ENCODE assay signal across 15 cellular contexts in genomic region chr17:78111012-78111726, GRCh38. TPM values are rescaled to one million over a fixed set of nuclear protein-coding genes. Genes with fewer than 3 reads are reported as not detected.
DNase-seq lines count a peak whose midpoint lies in the region; ATAC-seq, FAIRE-seq and TF ChIP-seq lines count a peak whose summit lies in the region.
"Had no signal": no experiment of that assay in that cellular context is flagged by ENCODE, and none has a peak within 500 bp of the region (broad histone marks: within the 10 kb centered on the region; RNA-seq: fewer than 3 reads in every experiment).

No MANE protein-coding gene starts in this region.

- H4K12ac ChIP-seq in trophoblast cell (ENCODE audit: low read depth, low read length), result no peak overlapping the region

- 0 out of 2 replicates have a peak, but pooled peaks have one; percentile 12 for TF ChIP-seq POLR2A in GM12878 (IDR thresholded peaks at IDR 0.05; ENCODE audit: low read depth, low read length)

- no peak for FAIRE-seq in GM12878 (lab: Jason Lieb, UNC)

- intact Hi-C loops in GM12878 (cut with micrococcal nuclease; ENCODE audit: unreplicated experiment), result no loop called here

- no peak overlapping the region for H2BK5ac ChIP-seq in trophoblast cell (ENCODE audit: low read depth, low read length, poor library complexity)

- H3K79me1 ChIP-seq in trophoblast cell (ENCODE audit: low read length), result no peaks in the 10 kb centered on the region

- H4K91ac ChIP-seq in trophoblast cell (ENCODE audit: low read depth, low read length), result no peak overlapping the region

- no peak overlapping the region for H2AK5ac ChIP-seq in trophoblast cell (ENCODE audit: low read length)

- H3K9me2 ChIP-seq in SK-N-SH, result no peaks in the 10 kb centered on the region

- 86% methylated on average over 17 of the region's 19 CpGs for WGBS in SK-N-SH (ENCODE audit: low lambda C conversion rate)
- 89% methylated on average over 19 of the region's 19 CpGs for whole genome bisulfite sequencing in GM12878 (ENCODE audit: insufficient coverage, insufficient replicate concordance, low lambda C conversion rate, missing lambda C conversion rate)
- WGBS in trophoblast cell (ENCODE audit: extremely low coverage, insufficient coverage, insufficient read length), result no CpG with 5 or more reads among the region's 19 CpGs

- H3K4me3 ChIP-seq in SK-N-SH (ENCODE audit: low read depth in 2 of 2, low read length in 1 of 2) (no peak overlapping the region), GM12878 (no peak overlapping the region), trophoblast cell (ENCODE audit: low read depth, low read length) (peak overlapping the region; percentile 14)
- H3K4me3 ChIP-seq: thoracic aorta had no signal

- DNase-seq in SK-N-SH, result no peak
- DNase-seq in GM12878 (ENCODE audit: low read depth, low spot score), result no peak
- DNase-seq in trophoblast cell, result no peak
- DNase-seq in UCSD-AML1 (lab: John Stamatoyannopoulos, UW; ENCODE audit: unreplicated experiment), result no peak
- DNase-seq: activated B cell treated with CpG ODN at 0.5 μM for 24 hours; activated T-cell treated with anti-CD3 and anti-CD28 coated beads, Interleukin-2, amount 50 U/mL, for 72 hours; NCI-H1092 treated with DMSO at 0.1 percent for 48 hours had no signal

- no peak overlapping the region for H3K4ac ChIP-seq in trophoblast cell (ENCODE audit: low read depth, low read length)

- peaks cover 0 to 8% of the 10 kb centered on the region in 2 experiments; a peak in 1 of 4 replicates for H3K4me1 ChIP-seq in SK-N-SH (ENCODE audit: control insufficient read depth in 1 of 2, insufficient read depth in 2 of 2, low read depth in 1 of 2, low read length in 1 of 2)
- peaks cover 27% of the 10 kb centered on the region for H3K4me1 ChIP-seq in GM12878 (ENCODE audit: control insufficient read depth, insufficient read depth, low read length)
- no peaks in the 10 kb centered on the region for H3K4me1 ChIP-seq in trophoblast cell (ENCODE audit: control insufficient read depth in 1 of 2, insufficient read depth in 2 of 2, low read length in 2 of 2)

- no peaks in the 10 kb centered on the region for H4K20me1 ChIP-seq in SK-N-SH (ENCODE audit: insufficient read depth)
- H4K20me1 ChIP-seq in GM12878 (ENCODE audit: control insufficient read depth, insufficient read depth), result peaks cover 5% of the 10 kb centered on the region; the same call in 1 of the 2 replicates

- in situ Hi-C loops in GM12878 (cut with MboI), result loop anchor here (5.0 kb wide), 1 partner anchor 66 kb away; no protein-coding TSS in a partner anchor

- no peak overlapping the region for H3K23ac ChIP-seq in trophoblast cell (ENCODE audit: low read length)

- H2BK12ac ChIP-seq in trophoblast cell (ENCODE audit: low read length), result no peak overlapping the region

- H4K8ac ChIP-seq in trophoblast cell (ENCODE audit: low read depth, low read length), result no peak overlapping the region

- TF ChIP-seq EP300 in SK-N-SH (IDR thresholded peaks at IDR 0.05; ENCODE audit: borderline replicate concordance in 1 of 2, low read depth in 1 of 2, low read length in 1 of 2), result no peak
- no peak for TF ChIP-seq EP300 in GM12878 (IDR thresholded peaks at IDR 0.05; ENCODE audit: borderline replicate concordance in 1 of 2, control insufficient read depth in 1 of 2, low read depth in 2 of 2, low read length in 2 of 2)

- POLR2A ChIA-PET in SK-N-SH (lab: Yijun Ruan, JAX), result no interaction called here
- POLR2A ChIA-PET in GM12878 (lab: Charles Lee), result interaction anchor here (0.5 to 0.6 kb wide), 2 partner anchors 134 to 1021 kb away, joined by 6 read pairs; no protein-coding TSS in a partner anchor

- H3K14ac ChIP-seq in trophoblast cell (ENCODE audit: low read length), result no peak overlapping the region

- H3K4me2 ChIP-seq in SK-N-SH, result no peak overlapping the region
- H3K4me2 ChIP-seq in GM12878 (ENCODE audit: control insufficient read depth, insufficient read depth), result no peak overlapping the region
- no peak overlapping the region for H3K4me2 ChIP-seq in trophoblast cell (ENCODE audit: low read length)

- peaks cover 3 to 9% of the 10 kb centered on the region in 2 experiments for H3K36me3 ChIP-seq in SK-N-SH (replicated peaks in 1 of 2; ENCODE audit: control insufficient read depth in 1 of 2, insufficient read depth in 2 of 2, low read length in 1 of 2)
- H3K36me3 ChIP-seq in GM12878 (ENCODE audit: control insufficient read depth in 2 of 2, insufficient read depth in 2 of 2, low read length in 1 of 2), result peaks cover 28 to 32% of the 10 kb centered on the region in 2 experiments
- H3K36me3 ChIP-seq in trophoblast cell (ENCODE audit: control insufficient read depth in 1 of 2, insufficient read depth in 2 of 2, low read length in 2 of 2), result peaks cover 51 to 54% of the 10 kb centered on the region in 2 experiments
- H3K36me3 ChIP-seq: thoracic aorta had no signal

- H2AFZ ChIP-seq in SK-N-SH (ENCODE audit: low read depth) (no peak overlapping the region), GM12878 (ENCODE audit: control insufficient read depth, low read depth, low read length) (no peak overlapping the region), trophoblast cell (ENCODE audit: insufficient read depth, low read length, poor library complexity) (no peak overlapping the region)

- H3K27ac ChIP-seq in SK-N-SH (ENCODE audit: low read depth in 2 of 2, low read length in 1 of 2) (no peak overlapping the region), GM12878 (ENCODE audit: control insufficient read depth, insufficient read depth) (no peak overlapping the region), trophoblast cell (ENCODE audit: low read depth, low read length) (no peak overlapping the region)
- H3K27ac ChIP-seq: 22Rv1, thoracic aorta had no signal

- CTCF ChIA-PET in SK-N-SH (lab: Yijun Ruan, JAX) (interaction anchor here (0.6 to 10.9 kb wide), 17 partner anchors 10 to 326 kb away, joined by 3 to 131 read pairs (median 14); partner anchors contain the start of genes AFMID, SYNGR2, TK1 and TMC6), GM12878 (lab: Yijun Ruan, JAX) (interaction anchor here (0.7 to 5.0 kb wide), 3 partner anchors 26 to 92 kb away, joined by 3 to 46 read pairs (median 3); no protein-coding TSS in a partner anchor)

- no peak overlapping the region for H2BK120ac ChIP-seq in trophoblast cell (ENCODE audit: insufficient read depth, low read length, poor library complexity)

- no TSS peak for BruUV-seq in GM12878 (replicated peaks; lab: Mats Ljungman, UMichigan)

- SMC1A ChIA-PET in GM12878 (lab: Charles Lee; ENCODE audit: uncharacterized antibody, unreplicated experiment), result interaction anchor here (0.6 to 1.6 kb wide), 4 partner anchors 31 to 220 kb away, joined by 3 to 6 read pairs (median 4); no protein-coding TSS in a partner anchor

- RAD21 ChIA-PET in GM12878 (lab: Charles Lee; ENCODE audit: unreplicated experiment), result interaction anchor here (1.0 kb wide), 1 partner anchor 91 kb away, joined by 4 read pairs; no protein-coding TSS in a partner anchor

- TF ChIP-seq RAD21 in SK-N-SH (IDR thresholded peaks at IDR 0.05; ENCODE audit: low read length) (no peak), GM12878 (IDR thresholded peaks at IDR 0.05; ENCODE audit: insufficient read depth, low read depth, low read length) (no peak)

- ATAC-seq in SK-N-SH treated with all-trans-retinoic acid at 6 μM for 48 hours (peak; percentile 6), GM12878 (no peak), GM21825 (IDR thresholded peaks at IDR 0.05; ENCODE audit: unreplicated experiment) (no peak)
- ATAC-seq: activated T-cell treated with anti-CD3 and anti-CD28 coated beads, Interleukin-2, amount 50 U/mL, for 72 hours had no signal

- H3K9ac ChIP-seq in SK-N-SH (no peak overlapping the region), GM12878 (ENCODE audit: control insufficient read depth, insufficient read depth, low read length) (no peak overlapping the region), trophoblast cell (ENCODE audit: low read length) (no peak overlapping the region)

- peaks cover 5% of the 10 kb centered on the region for H3F3A ChIP-seq in SK-N-SH (replicated peaks; ENCODE audit: insufficient read depth)

- TF ChIP-seq CTCF in SK-N-SH (IDR thresholded peaks at IDR 0.05) (no peak), GM12878 (IDR thresholded peaks at IDR 0.05 in 2 of 3, conservative IDR thresholded peaks at IDR 0.05 in 1 of 3; ENCODE audit: control insufficient read depth in 2 of 3, extremely low read depth in 1 of 3, insufficient read depth in 1 of 3, low read depth in 3 of 3, low read length in 3 of 3) (no peak)

- H3K79me2 ChIP-seq in SK-N-SH (ENCODE audit: insufficient read depth) (no peaks in the 10 kb centered on the region), GM12878 (ENCODE audit: control insufficient read depth, insufficient read depth, low read length) (peaks cover 2% of the 10 kb centered on the region), trophoblast cell (ENCODE audit: control insufficient read depth, insufficient read depth, low read length, poor library complexity) (no peaks in the 10 kb centered on the region)

- H3K9me3 ChIP-seq in SK-N-SH, result no peaks in the 10 kb centered on the region
- H3K9me3 ChIP-seq in GM12878 (replicated peaks; ENCODE audit: control insufficient read depth, insufficient read depth, low read length), result no peaks in the 10 kb centered on the region
- peaks cover 2% of the 10 kb centered on the region for H3K9me3 ChIP-seq in trophoblast cell (ENCODE audit: insufficient read depth, low read depth, low read length)
- H3K9me3 ChIP-seq: thoracic aorta had no signal

- H3K27me3 ChIP-seq in SK-N-SH (ENCODE audit: insufficient read depth) (0 out of 2 replicates have a peak, but pooled peaks cover 6% of the 10 kb centered on the region), GM12878 (replicated peaks in 1 of 2; ENCODE audit: control insufficient read depth in 2 of 2, insufficient read depth in 2 of 2, low read length in 1 of 2) (no peaks in the 10 kb centered on the region), trophoblast cell (ENCODE audit: insufficient read depth, low read length) (no peaks in the 10 kb centered on the region)

- no peak overlapping the region for H3K18ac ChIP-seq in trophoblast cell (ENCODE audit: low read length)

RNA-seq across cellular contexts. Expression of gene TMC6, which starts 17.4 kb away (rescaled TPM):
- polyA plus RNA-seq in SK-N-SH (2012; rRNA removed) (3.8 and 5.5 TPM in 2 replicates), GM12878 (2011; rRNA removed) (25.6 and 38.0 TPM in 2 replicates), GM12878 (2014; fragmentation: Illumina TruSeq; extraction: Trizol) (2.0 and 20.0 TPM in 2 replicates), GM12878 (2014; fragmentation: Nextera tagmentation; extraction: Ambion mirVana) (10 to 100 TPM in 1 of 2 experiments, 1 to 10 TPM in 1; 1.9 to 11.5 TPM), GM12878 (2014; rRNA removed) (136 and 153 TPM in 2 replicates), GM12878 (2016; fragmentation: Nextera tagmentation; extraction: Ambion mirVana) (10 to 100 TPM; 82.0 to 94.4 TPM)
- 1.9 and 2.8 TPM in 2 replicates for polyA plus RNA-seq in SK-N-SH (2012; cell fraction: cytosol; rRNA removed)
- 15.2 and 17.5 TPM in 2 replicates for polyA plus RNA-seq in SK-N-SH (2012; cell fraction: nucleus; rRNA removed)
- 479 and 553 TPM in 2 replicates for total RNA-seq in GM12878 (2013; cell fraction: nucleolus; rRNA removed)
- total RNA-seq in GM12878 (2014; rRNA removed) (104 and 117 TPM in 2 replicates), GM12878 (2014; rRNA removed; fragmentation: Illumina TruSeq; extraction: Trizol) (34.2 and 39.1 TPM in 2 replicates), GM12878 (2021) (206 and 232 TPM in 2 replicates)
- polyA plus RNA-seq in GM12878 (2011; ENCODE audit: low read depth), result 47.5 TPM
- 39.0 and 65.3 TPM in 2 replicates for polyA plus RNA-seq in GM12878 (2011; cell fraction: cytosol; rRNA removed)
- polyA plus RNA-seq in GM12878 (2011; cell fraction: nucleus; rRNA removed), result 658 and 780 TPM in 2 replicates
- 192 and 207 TPM in 2 replicates for polyA plus RNA-seq in GM12878 (2012)
- 24.9 and 76.7 TPM in 2 replicates for polyA minus RNA-seq in GM12878 (2011; rRNA and poly(A)+ RNA removed)
- 38.3 and 48.8 TPM in 2 replicates for polyA minus RNA-seq in GM12878 (2011; cell fraction: cytosol; rRNA and poly(A)+ RNA removed)
- polyA minus RNA-seq in GM12878 (2011; cell fraction: nucleus; rRNA and poly(A)+ RNA removed), result 152 and 216 TPM in 2 replicates
- 36.7 and 38.3 TPM in 2 replicates for polyA plus RNA-seq in trophoblast cell (2013)

RNA-seq across cellular contexts. Expression of gene TMC8, which starts 19.4 kb away (rescaled TPM):
- 0.15 and 0.18 TPM in 2 replicates for polyA plus RNA-seq in SK-N-SH (2012; rRNA removed)
- 0.01 TPM in 1 of 2 replicates, not detected in the other for polyA plus RNA-seq in SK-N-SH (2012; cell fraction: cytosol; rRNA removed)
- 0.04 and 0.11 TPM in 2 replicates for polyA plus RNA-seq in SK-N-SH (2012; cell fraction: nucleus; rRNA removed)
- total RNA-seq in GM12878 (2013; cell fraction: nucleolus; rRNA removed), result 310 and 316 TPM in 2 replicates
- total RNA-seq in GM12878 (2014; rRNA removed), result 40.9 and 41.9 TPM in 2 replicates
- 22.2 and 25.4 TPM in 2 replicates for total RNA-seq in GM12878 (2014; rRNA removed; fragmentation: Illumina TruSeq; extraction: Trizol)
- 120 and 128 TPM in 2 replicates for total RNA-seq in GM12878 (2021)
- 110 TPM for polyA plus RNA-seq in GM12878 (2011; ENCODE audit: low read depth)
- polyA plus RNA-seq in GM12878 (2011; rRNA removed), result 19.5 and 36.5 TPM in 2 replicates
- 62.8 and 67.7 TPM in 2 replicates for polyA plus RNA-seq in GM12878 (2011; cell fraction: cytosol; rRNA removed)
- polyA plus RNA-seq in GM12878 (2011; cell fraction: nucleus; rRNA removed), result 353 and 365 TPM in 2 replicates
- 116 and 163 TPM in 2 replicates for polyA plus RNA-seq in GM12878 (2012)
- 16.7 and 45.9 TPM in 2 replicates for polyA plus RNA-seq in GM12878 (2014; fragmentation: Illumina TruSeq; extraction: Trizol)
- polyA plus RNA-seq in GM12878 (2014; fragmentation: Nextera tagmentation; extraction: Ambion mirVana), result 1 to 10 TPM; 2.7 to 8.4 TPM
- 118 and 129 TPM in 2 replicates for polyA plus RNA-seq in GM12878 (2014; rRNA removed)
- 10 to 100 TPM; 38.2 to 48.1 TPM for polyA plus RNA-seq in GM12878 (2016; fragmentation: Nextera tagmentation; extraction: Ambion mirVana)
- polyA minus RNA-seq in GM12878 (2011; rRNA and poly(A)+ RNA removed), result 87.9 and 94.3 TPM in 2 replicates
- polyA minus RNA-seq in GM12878 (2011; cell fraction: cytosol; rRNA and poly(A)+ RNA removed), result 17.8 and 22.5 TPM in 2 replicates
- 96.8 and 128 TPM in 2 replicates for polyA minus RNA-seq in GM12878 (2011; cell fraction: nucleus; rRNA and poly(A)+ RNA removed)
- polyA plus RNA-seq in trophoblast cell (2013), result 0.26 and 0.70 TPM in 2 replicates

RNA-seq across cellular contexts. Expression of gene C17orf99, which starts 35.0 kb away (rescaled TPM):
- polyA plus RNA-seq in SK-N-SH (2012; rRNA removed) (not detected in 2 replicates), GM12878 (2011; rRNA removed) (2.2 and 3.5 TPM in 2 replicates), GM12878 (2014; fragmentation: Illumina TruSeq; extraction: Trizol) (0.22 and 1.4 TPM in 2 replicates), GM12878 (2014; fragmentation: Nextera tagmentation; extraction: Ambion mirVana) (under 1 TPM; 0.20 to 0.48 TPM), GM12878 (2014; rRNA removed) (4.8 and 5.6 TPM in 2 replicates), GM12878 (2016; fragmentation: Nextera tagmentation; extraction: Ambion mirVana) (1 to 10 TPM; 3.0 to 4.5 TPM)
- polyA plus RNA-seq in SK-N-SH (2012; cell fraction: cytosol; rRNA removed), result not detected in 2 replicates
- not detected in 2 replicates for polyA plus RNA-seq in SK-N-SH (2012; cell fraction: nucleus; rRNA removed)
- 3.6 and 5.5 TPM in 2 replicates for total RNA-seq in GM12878 (2013; cell fraction: nucleolus; rRNA removed)
- total RNA-seq in GM12878 (2014; rRNA removed) (2.1 and 5.9 TPM in 2 replicates), GM12878 (2014; rRNA removed; fragmentation: Illumina TruSeq; extraction: Trizol) (1.6 and 1.9 TPM in 2 replicates), GM12878 (2021) (3.1 and 4.4 TPM in 2 replicates)
- polyA plus RNA-seq in GM12878 (2011; ENCODE audit: low read depth), result 1.5 TPM
- polyA plus RNA-seq in GM12878 (2011; cell fraction: cytosol; rRNA removed), result 4.1 and 4.5 TPM in 2 replicates
- 5.0 and 11.8 TPM in 2 replicates for polyA plus RNA-seq in GM12878 (2011; cell fraction: nucleus; rRNA removed)
- 3.6 and 6.7 TPM in 2 replicates for polyA plus RNA-seq in GM12878 (2012)
- polyA minus RNA-seq in GM12878 (2011; rRNA and poly(A)+ RNA removed), result 2.9 and 5.1 TPM in 2 replicates
- polyA minus RNA-seq in GM12878 (2011; cell fraction: cytosol; rRNA and poly(A)+ RNA removed), result 2.7 TPM in 1 of 2 replicates, not detected in the other
- polyA minus RNA-seq in GM12878 (2011; cell fraction: nucleus; rRNA and poly(A)+ RNA removed), result 0.36 and 4.7 TPM in 2 replicates
- polyA plus RNA-seq in trophoblast cell (2013), result not detected in 2 replicates
- total RNA-seq: aorta, dermis microvascular lymphatic vessel endothelial cell, osteocyte, thoracic aorta had no signal
- polyA plus RNA-seq: CD14-positive monocyte had no signal

RNA-seq across cellular contexts. Expression of gene SYNGR2, which starts 57.2 kb away (rescaled TPM):
- 160 and 181 TPM in 2 replicates for polyA plus RNA-seq in SK-N-SH (2012; rRNA removed)
- 76.9 and 109 TPM in 2 replicates for polyA plus RNA-seq in SK-N-SH (2012; cell fraction: cytosol; rRNA removed)
- 103 and 110 TPM in 2 replicates for polyA plus RNA-seq in SK-N-SH (2012; cell fraction: nucleus; rRNA removed)
- total RNA-seq in GM12878 (2013; cell fraction: nucleolus; rRNA removed), result 161 and 167 TPM in 2 replicates
- 189 and 212 TPM in 2 replicates for total RNA-seq in GM12878 (2014; rRNA removed)
- total RNA-seq in GM12878 (2014; rRNA removed; fragmentation: Illumina TruSeq; extraction: Trizol), result 112 and 126 TPM in 2 replicates
- total RNA-seq in GM12878 (2021), result 291 and 310 TPM in 2 replicates
- 105 TPM for polyA plus RNA-seq in GM12878 (2011; ENCODE audit: low read depth)
- polyA plus RNA-seq in GM12878 (2011; rRNA removed), result 134 and 329 TPM in 2 replicates
- polyA plus RNA-seq in GM12878 (2011; cell fraction: cytosol; rRNA removed), result 630 and 860 TPM in 2 replicates
- 304 and 332 TPM in 2 replicates for polyA plus RNA-seq in GM12878 (2011; cell fraction: nucleus; rRNA removed)
- polyA plus RNA-seq in GM12878 (2012), result 386 and 393 TPM in 2 replicates
- 69.3 and 212 TPM in 2 replicates for polyA plus RNA-seq in GM12878 (2014; fragmentation: Illumina TruSeq; extraction: Trizol)
- polyA plus RNA-seq in GM12878 (2014; fragmentation: Nextera tagmentation; extraction: Ambion mirVana), result 10 to 100 TPM in 1 of 2 experiments, 1 to 10 TPM in 1; 4.4 to 28.8 TPM
- 310 and 312 TPM in 2 replicates for polyA plus RNA-seq in GM12878 (2014; rRNA removed)
- 100 to 1,000 TPM; 491 to 529 TPM for polyA plus RNA-seq in GM12878 (2016; fragmentation: Nextera tagmentation; extraction: Ambion mirVana)
- polyA minus RNA-seq in GM12878 (2011; rRNA and poly(A)+ RNA removed), result 329 and 477 TPM in 2 replicates
- polyA minus RNA-seq in GM12878 (2011; cell fraction: cytosol; rRNA and poly(A)+ RNA removed), result 131 and 150 TPM in 2 replicates
- polyA minus RNA-seq in GM12878 (2011; cell fraction: nucleus; rRNA and poly(A)+ RNA removed), result 60.8 and 82.3 TPM in 2 replicates
- polyA plus RNA-seq in trophoblast cell (2013), result 30.3 and 34.2 TPM in 2 replicates
